15 cellular contexts compared by ENCODE assay signal in genomic region chr22:24483966-24484545, GRCh38. TPM values are rescaled to one million over a fixed set of nuclear protein-coding genes. Genes with fewer than 3 reads are reported as not detected.
"Had no signal": no experiment of that assay in that cellular context is flagged by ENCODE, and none has a peak within 500 bp of the region (broad histone marks: within the 10 kb centered on the region; RNA-seq: fewer than 3 reads in every experiment).

No MANE protein-coding gene starts in this region.

- DNase-seq: activated CD4-positive, alpha-beta memory T cell treated with anti-CD3 and anti-CD28 coated beads, Interleukin-2, amount 10 ng/mL, durations not matched to agents 7 days and 5 days; activated CD4-positive, alpha-beta T cell treated with anti-CD3 and anti-CD28 coated beads for 36 hours; activated naive CD8-positive, alpha-beta T cell treated with anti-CD3 and anti-CD28 coated beads, Interleukin-2, amount 50 U/mL, for 24 hours; dorsolateral prefrontal cortex; immature natural killer cell; left cardiac atrium; natural killer cell; stimulated activated CD4-positive, alpha-beta T cell treated with anti-CD3 and anti-CD28 coated beads, Interleukin-2, amount 100 ng/mL, for 48 hours; T-cell; WERI-Rb-1 had no signal

- H3K9me3 Mint-ChIP-seq: activated naive CD8-positive, alpha-beta T cell treated with anti-CD3 and anti-CD28 coated beads, Interleukin-2, amount 50 U/mL, for 24 hours; brain; immature natural killer cell; natural killer cell; stimulated activated naive CD8-positive, alpha-beta T cell treated with anti-CD3 and anti-CD28 coated beads, Interleukin-15, Interleukin-2, amounts not matched to agents 100 ng/mL and 50 ng/mL, for 24 hours; T-cell had no signal

- H3K4me3 Mint-ChIP-seq: activated CD4-positive, alpha-beta memory T cell treated with anti-CD3 and anti-CD28 coated beads, Interleukin-2, amount 10 ng/mL, durations not matched to agents 7 days and 5 days; activated CD4-positive, alpha-beta T cell treated with anti-CD3 and anti-CD28 coated beads for 36 hours; activated naive CD8-positive, alpha-beta T cell treated with anti-CD3 and anti-CD28 coated beads, Interleukin-2, amount 50 U/mL, for 24 hours; brain; immature natural killer cell; natural killer cell; stimulated activated naive CD8-positive, alpha-beta T cell treated with anti-CD3 and anti-CD28 coated beads, Interleukin-15, Interleukin-2, amounts not matched to agents 100 ng/mL and 50 ng/mL, for 24 hours; T-cell had no signal

- H3K36me3 Mint-ChIP-seq: brain, immature natural killer cell, natural killer cell, T-cell had no signal

- ATAC-seq: activated CD4-positive, alpha-beta T cell treated with anti-CD3 and anti-CD28 coated beads for 36 hours; activated naive CD8-positive, alpha-beta T cell treated with anti-CD3 and anti-CD28 coated beads, Interleukin-2, amount 50 U/mL, for 24 hours; esophagus mucosa; left cardiac atrium; natural killer cell; T-cell had no signal

- H3K27ac ChIP-seq: dorsolateral prefrontal cortex, prostate gland, WERI-Rb-1 had no signal

- H3K4me3 ChIP-seq: dorsolateral prefrontal cortex, prostate gland had no signal

- H3K27ac Mint-ChIP-seq: activated CD4-positive, alpha-beta memory T cell treated with anti-CD3 and anti-CD28 coated beads, Interleukin-2, amount 10 ng/mL, durations not matched to agents 7 days and 5 days; activated CD4-positive, alpha-beta T cell treated with anti-CD3 and anti-CD28 coated beads for 36 hours; activated naive CD8-positive, alpha-beta T cell treated with anti-CD3 and anti-CD28 coated beads, Interleukin-2, amount 50 U/mL, for 24 hours; brain; immature natural killer cell; natural killer cell; stimulated activated naive CD8-positive, alpha-beta T cell treated with anti-CD3 and anti-CD28 coated beads, Interleukin-15, Interleukin-2, amounts not matched to agents 100 ng/mL and 50 ng/mL, for 24 hours; T-cell had no signal

- H3K4me1 Mint-ChIP-seq: immature natural killer cell, natural killer cell had no signal

- H3K27me3 Mint-ChIP-seq: activated CD4-positive, alpha-beta T cell treated with anti-CD3 and anti-CD28 coated beads for 36 hours; stimulated activated naive CD8-positive, alpha-beta T cell treated with anti-CD3 and anti-CD28 coated beads, Interleukin-15, Interleukin-2, amounts not matched to agents 100 ng/mL and 50 ng/mL, for 24 hours; T-cell had no signal

- H3K4me1 ChIP-seq: prostate gland had no signal

- H3K9me3 ChIP-seq: prostate gland had no signal

- H3K36me3 ChIP-seq: prostate gland, WERI-Rb-1 had no signal

RNA-seq across cellular contexts. Expression of gene UPB1, which starts 11.1 kb away (rescaled TPM):
- total RNA-seq: lung microvascular endothelial cell had no signal
- polyA plus RNA-seq: immature natural killer cell had no signal

RNA-seq across cellular contexts. Expression of gene ADORA2A, which starts 56.7 kb away (rescaled TPM):
- total RNA-seq: esophagus mucosa had no signal
